8 cellular contexts compared by ENCODE assay signal in the genomic region with DNA sequence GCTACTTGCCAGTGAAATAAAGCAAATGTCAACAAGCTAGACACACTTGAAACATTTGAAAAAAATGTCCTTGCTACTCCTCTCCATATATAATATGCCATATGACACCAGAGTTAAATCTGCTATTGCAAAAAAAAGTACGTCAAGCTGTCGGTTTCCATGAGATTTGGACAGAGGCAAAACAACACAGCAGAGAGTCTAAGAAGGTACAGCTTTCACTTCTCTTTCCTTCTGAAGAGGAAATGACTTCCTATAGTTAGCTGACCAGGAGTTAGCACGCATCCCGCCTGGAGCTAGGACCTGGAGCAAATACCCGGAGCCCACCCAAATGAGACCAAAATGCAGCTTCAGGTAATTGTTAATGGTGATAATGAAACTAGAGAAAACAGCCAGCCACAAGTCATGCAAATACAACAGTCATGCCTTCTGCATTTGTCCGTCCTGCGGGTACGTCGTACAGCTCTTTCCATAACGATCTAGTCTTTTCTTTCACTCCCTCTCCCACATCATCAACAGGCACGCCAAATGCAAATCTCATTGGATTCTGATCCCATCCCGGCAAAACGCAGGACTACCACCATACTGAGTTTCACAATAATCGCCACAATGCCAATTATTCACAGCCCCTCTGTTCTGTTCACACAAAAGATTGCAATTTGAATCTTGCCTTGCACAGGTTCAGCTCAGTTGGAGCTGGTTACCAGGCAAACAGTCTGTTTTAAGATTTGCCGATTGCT.
A peak's percentile ranks its signal among the peaks of the same experiment; 100 is the strongest.
DNase-seq lines count a peak whose midpoint lies in the region; ATAC-seq and TF ChIP-seq lines count a peak whose summit lies in the region.

No MANE protein-coding gene starts in this region.

- DNase-seq in DMS79 treated with DMSO at 0.1 percent for 48 hours (lab: John Stamatoyannopoulos, UW) (peak; percentile 30), DMS79 (lab: John Stamatoyannopoulos, UW) (no peak), coronary artery (ENCODE audit: low spot score) (no peak), suprapubic skin (ENCODE audit: low spot score in 2 of 2) (no peak), HEK293T (ENCODE audit: extremely low spot score) (no peak)
- no peak for DNase-seq in activated T-cell treated with anti-CD3 and anti-CD28 coated beads, Interleukin-2, amount 50 U/mL, for 24 hours
- DNase-seq in activated CD8-positive, alpha-beta T cell treated with anti-CD3 and anti-CD28 coated beads, Interleukin-2, amount 10 ng/mL, durations not matched to agents 7 days and 5 days, result no peak

- H3K4me1 ChIP-seq in suprapubic skin, result peaks cover 7% of the 10 kb centered on the region

- no peak for TF ChIP-seq EP300 in suprapubic skin (IDR thresholded peaks at IDR 0.05)

- no peaks in the 10 kb centered on the region for H3K36me3 Mint-ChIP-seq in activated T-cell treated with anti-CD3 and anti-CD28 coated beads, Interleukin-2, amount 50 U/mL, for 24 hours (ENCODE audit: low read depth)
- H3K36me3 Mint-ChIP-seq in activated CD8-positive, alpha-beta T cell treated with anti-CD3 and anti-CD28 coated beads, Interleukin-2, amount 10 ng/mL, durations not matched to agents 7 days and 5 days (ENCODE audit: low read depth), result no peaks in the 10 kb centered on the region

- peaks cover 5% of the 10 kb centered on the region for H3K27me3 Mint-ChIP-seq in activated T-cell treated with anti-CD3 and anti-CD28 coated beads, Interleukin-2, amount 50 U/mL, for 24 hours
- no peaks in the 10 kb centered on the region for H3K27me3 Mint-ChIP-seq in activated CD8-positive, alpha-beta T cell treated with anti-CD3 and anti-CD28 coated beads, Interleukin-2, amount 10 ng/mL, durations not matched to agents 7 days and 5 days (ENCODE audit: low read depth)

- WGBS in suprapubic skin, result 70% methylated on average over 15 of the region's 15 CpGs

- no peaks in the 10 kb centered on the region for H3K9me3 ChIP-seq in suprapubic skin

- H3K4me3 ChIP-seq in coronary artery, result peak overlapping the region; percentile 61
- H3K4me3 ChIP-seq in suprapubic skin, result peak overlapping the region; percentile 23

- H3K27ac Mint-ChIP-seq in activated T-cell treated with anti-CD3 and anti-CD28 coated beads, Interleukin-2, amount 50 U/mL, for 24 hours, result no peak overlapping the region
- H3K27ac Mint-ChIP-seq in activated CD8-positive, alpha-beta T cell treated with anti-CD3 and anti-CD28 coated beads, Interleukin-2, amount 10 ng/mL, durations not matched to agents 7 days and 5 days, result no peak overlapping the region

- TF ChIP-seq CTCF in coronary artery (IDR thresholded peaks at IDR 0.05) (no peak), suprapubic skin (IDR thresholded peaks at IDR 0.05) (no peak)

- no peaks in the 10 kb centered on the region for H3K27me3 ChIP-seq in suprapubic skin

- CTCF ChIA-PET in activated CD8-positive, alpha-beta T cell treated with anti-CD3 and anti-CD28 coated beads, Interleukin-2, amount 10 ng/mL, durations not matched to agents 7 days and 5 days (lab: Charles Lee), result no interaction called here
- CTCF ChIA-PET in HEK293T (lab: Yijun Ruan, JAX), result interaction anchor here (1.3 to 1.6 kb wide), 3 partner anchors 17 to 51 kb away, joined by 3 to 4 read pairs (median 3); no protein-coding TSS in a partner anchor

- H3K4me1 Mint-ChIP-seq in activated T-cell treated with anti-CD3 and anti-CD28 coated beads, Interleukin-2, amount 50 U/mL, for 24 hours (ENCODE audit: low read depth), result no peaks in the 10 kb centered on the region
- no peaks in the 10 kb centered on the region for H3K4me1 Mint-ChIP-seq in activated CD8-positive, alpha-beta T cell treated with anti-CD3 and anti-CD28 coated beads, Interleukin-2, amount 10 ng/mL, durations not matched to agents 7 days and 5 days (ENCODE audit: low read depth)

- no peak overlapping the region for H3K27ac ChIP-seq in coronary artery
- H3K27ac ChIP-seq in suprapubic skin, result no peak overlapping the region

- POLR2A ChIA-PET in activated CD8-positive, alpha-beta T cell treated with anti-CD3 and anti-CD28 coated beads, Interleukin-2, amount 10 ng/mL, durations not matched to agents 7 days and 5 days (lab: Charles Lee), result no interaction called here
- POLR2A ChIA-PET in HEK293T (lab: Yijun Ruan, JAX), result interaction anchor here (2.0 kb wide), 1 partner anchor 395 kb away, joined by 7 read pairs; a partner anchor contains a TSS

- ATAC-seq in HG03521 (IDR thresholded peaks at IDR 0.05; ENCODE audit: unreplicated experiment), result peak; percentile 68
- no peak for ATAC-seq in activated CD8-positive, alpha-beta T cell treated with anti-CD3 and anti-CD28 coated beads, Interleukin-2, amount 10 ng/mL, durations not matched to agents 7 days and 5 days

- no peak overlapping the region for H3K4me3 Mint-ChIP-seq in activated T-cell treated with anti-CD3 and anti-CD28 coated beads, Interleukin-2, amount 50 U/mL, for 24 hours
- H3K4me3 Mint-ChIP-seq in activated CD8-positive, alpha-beta T cell treated with anti-CD3 and anti-CD28 coated beads, Interleukin-2, amount 10 ng/mL, durations not matched to agents 7 days and 5 days, result no peak overlapping the region

- H3K36me3 ChIP-seq in suprapubic skin, result no peaks in the 10 kb centered on the region

- no peak for TF ChIP-seq POLR2A in suprapubic skin (IDR thresholded peaks at IDR 0.05)

- H3K9me3 Mint-ChIP-seq in activated T-cell treated with anti-CD3 and anti-CD28 coated beads, Interleukin-2, amount 50 U/mL, for 24 hours, result no peaks in the 10 kb centered on the region
- H3K9me3 Mint-ChIP-seq in activated CD8-positive, alpha-beta T cell treated with anti-CD3 and anti-CD28 coated beads, Interleukin-2, amount 10 ng/mL, durations not matched to agents 7 days and 5 days (ENCODE audit: insufficient read depth), result no peaks in the 10 kb centered on the region

TF ChIP-seq in HEK293T, 16 proteins besides CTCF, POLR2A, EP300 and RAD21:
- TF ChIP-seq SP1 (IDR thresholded peaks at IDR 0.05), result no peak
- no peak for TF ChIP-seq FOXM1 (IDR thresholded peaks at IDR 0.05; ENCODE audit: borderline replicate concordance)
- no peak for TF ChIP-seq L3MBTL2 (conservative IDR thresholded peaks at IDR 0.05)
- TF ChIP-seq SUZ12 (IDR thresholded peaks at IDR 0.05), result no peak
- TF ChIP-seq, protein P1, sequence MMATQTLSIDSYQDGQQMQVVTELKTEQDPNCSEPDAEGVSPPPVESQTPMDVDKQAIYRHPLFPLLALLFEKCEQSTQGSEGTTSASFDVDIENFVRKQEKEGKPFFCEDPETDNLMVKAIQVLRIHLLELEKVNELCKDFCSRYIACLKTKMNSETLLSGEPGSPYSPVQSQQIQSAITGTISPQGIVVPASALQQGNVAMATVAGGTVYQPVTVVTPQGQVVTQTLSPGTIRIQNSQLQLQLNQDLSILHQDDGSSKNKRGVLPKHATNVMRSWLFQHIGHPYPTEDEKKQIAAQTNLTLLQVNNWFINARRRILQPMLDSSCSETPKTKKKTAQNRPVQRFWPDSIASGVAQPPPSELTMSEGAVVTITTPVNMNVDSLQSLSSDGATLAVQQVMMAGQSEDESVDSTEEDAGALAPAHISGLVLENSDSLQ (IDR thresholded peaks at IDR 0.05), result no peak
- TF ChIP-seq FOXK2 (IDR thresholded peaks at IDR 0.05), result no peak
- TF ChIP-seq ZNF384 (IDR thresholded peaks at IDR 0.05), result no peak
- no peak for TF ChIP-seq FOXA1 (IDR thresholded peaks at IDR 0.05)
- TF ChIP-seq TARDBP (IDR thresholded peaks at IDR 0.05), result no peak
- no peak for TF ChIP-seq NFRKB (IDR thresholded peaks at IDR 0.05)
